ENCODE assay signal across 11 cellular contexts in genomic region chr17:7651959-7652658, GRCh38. TPM values are rescaled to one million over a fixed set of nuclear protein-coding genes. Genes with fewer than 3 reads are reported as not detected.
DNase-seq lines count a peak whose midpoint lies in the region; ATAC-seq and TF ChIP-seq lines count a peak whose summit lies in the region.
"Had no signal": no experiment of that assay in that cellular context is flagged by ENCODE, and none has a peak within 500 bp of the region (broad histone marks: within the 10 kb centered on the region; RNA-seq: fewer than 3 reads in every experiment).

No MANE protein-coding gene starts in this region.

- TF ChIP-seq CTCF in GM23338 (conservative IDR thresholded peaks at IDR 0.05; ENCODE audit: low read depth in 2 of 2) (no peak), PC-3 (conservative IDR thresholded peaks at IDR 0.05; ENCODE audit: low read depth, low read length) (no peak)

- H3F3A ChIP-seq in GM23338 (replicated peaks; ENCODE audit: low read depth) (peaks cover 9% of the 10 kb centered on the region), PC-3 (ENCODE audit: low read length, unreplicated experiment) (no peaks in the 10 kb centered on the region)

- BruUV-seq in PC-3 (replicated peaks; lab: Mats Ljungman, UMichigan), result no TSS peak

- H3K4me3 Mint-ChIP-seq in GM23338 (peak overlapping the region; percentile 79), T-helper 17 cell (peak overlapping the region; percentile 74)
- no peak overlapping the region for H3K4me3 Mint-ChIP-seq in activated CD8-positive, alpha-beta memory T cell treated with anti-CD3 and anti-CD28 coated beads, Interleukin-2, amount 10 ng/mL, durations not matched to agents 7 days and 5 days
- H3K4me3 Mint-ChIP-seq: stimulated activated naive CD8-positive, alpha-beta T cell treated with anti-CD3 and anti-CD28 coated beads, Interleukin-15, Interleukin-2, amounts not matched to agents 100 ng/mL and 50 ng/mL, for 24 hours had no signal

- H4K20me1 ChIP-seq in GM23338 (replicated peaks; ENCODE audit: insufficient read depth) (no peaks in the 10 kb centered on the region), PC-3 (ENCODE audit: low read length) (no peaks in the 10 kb centered on the region)

- peak overlapping the region; percentile 90 for H3K4me3 ChIP-seq in GM23338
- H3K4me3 ChIP-seq in iPS-18a (ENCODE audit: low read length), result peak overlapping the region; percentile 68
- no peak overlapping the region for H3K4me3 ChIP-seq in skeletal muscle tissue (ENCODE audit: low read length in 3 of 3)
- H3K4me3 ChIP-seq in PC-3 (ENCODE audit: low read length), result no peak overlapping the region

- ATAC-seq in GM23338 (peak; percentile 13), T-helper 17 cell (no peak), PC-3 (no peak)
- ATAC-seq in activated CD8-positive, alpha-beta memory T cell treated with anti-CD3 and anti-CD28 coated beads, Interleukin-2, amount 10 ng/mL, durations not matched to agents 7 days and 5 days, result no peak

- H3K9ac ChIP-seq in iPS-18a (ENCODE audit: low read length), result no peak overlapping the region
- H3K9ac ChIP-seq in skeletal muscle tissue (ENCODE audit: low read depth in 1 of 3, low read length in 3 of 3), result peak overlapping the region in 2 of 3 donors; percentile 6 to 64
- H3K9ac ChIP-seq in PC-3 (ENCODE audit: low read length), result no peak overlapping the region

- H3K36me3 Mint-ChIP-seq in GM23338 (ENCODE audit: low read depth) (peaks cover 30% of the 10 kb centered on the region), T-helper 17 cell (ENCODE audit: low read depth) (peaks cover 3% of the 10 kb centered on the region)
- H3K36me3 Mint-ChIP-seq in activated CD8-positive, alpha-beta memory T cell treated with anti-CD3 and anti-CD28 coated beads, Interleukin-2, amount 10 ng/mL, durations not matched to agents 7 days and 5 days, result no peaks in the 10 kb centered on the region
- H3K36me3 Mint-ChIP-seq: activated naive CD8-positive, alpha-beta T cell treated with anti-CD3 and anti-CD28 coated beads for 36 hours had no signal

- H3K36me3 ChIP-seq in GM23338 (ENCODE audit: insufficient read depth) (no peaks in the 10 kb centered on the region), iPS-18a (ENCODE audit: control insufficient read depth, low read depth, low read length) (no peaks in the 10 kb centered on the region), skeletal muscle tissue (ENCODE audit: control insufficient read depth in 3 of 3, insufficient read depth in 3 of 3, low read length in 3 of 3) (no peaks in the 10 kb centered on the region), PC-3 (ENCODE audit: low read depth, low read length) (no peaks in the 10 kb centered on the region)

- intact Hi-C loops in PC-3 (cut with micrococcal nuclease), result no loop called here

- POLR2A ChIA-PET in PC-3 (lab: Charles Lee; ENCODE audit: unreplicated experiment), result no interaction called here

- H3K27me3 Mint-ChIP-seq in GM23338 (ENCODE audit: insufficient read depth, low read depth, poor library complexity), result peaks cover 39% of the 10 kb centered on the region
- H3K27me3 Mint-ChIP-seq in T-helper 17 cell, result peaks cover 31% of the 10 kb centered on the region
- H3K27me3 Mint-ChIP-seq in activated CD8-positive, alpha-beta memory T cell treated with anti-CD3 and anti-CD28 coated beads, Interleukin-2, amount 10 ng/mL, durations not matched to agents 7 days and 5 days, result peaks cover 55% of the 10 kb centered on the region

- H3K27ac Mint-ChIP-seq in GM23338 (no peak overlapping the region), T-helper 17 cell (no peak overlapping the region)
- H3K27ac Mint-ChIP-seq in activated CD8-positive, alpha-beta memory T cell treated with anti-CD3 and anti-CD28 coated beads, Interleukin-2, amount 10 ng/mL, durations not matched to agents 7 days and 5 days, result no peak overlapping the region
- H3K27ac Mint-ChIP-seq: activated naive CD8-positive, alpha-beta T cell treated with anti-CD3 and anti-CD28 coated beads for 36 hours; stimulated activated naive CD8-positive, alpha-beta T cell treated with anti-CD3 and anti-CD28 coated beads, Interleukin-15, Interleukin-2, amounts not matched to agents 100 ng/mL and 50 ng/mL, for 24 hours had no signal

- H3K4me1 ChIP-seq in GM23338 (ENCODE audit: insufficient read depth) (peaks cover 20% of the 10 kb centered on the region), iPS-18a (ENCODE audit: control insufficient read depth, low read depth, low read length) (peaks cover 13% of the 10 kb centered on the region), skeletal muscle tissue (ENCODE audit: control insufficient read depth in 3 of 3, insufficient read depth in 3 of 3, low read length in 3 of 3) (peaks cover 11 to 18% (median 12%) of the 10 kb centered on the region in 3 donors), PC-3 (ENCODE audit: insufficient read depth, low read length) (no peaks in the 10 kb centered on the region; the same call in 1 of the 2 replicates)

- H3K9me3 ChIP-seq in T-helper 17 cell (ENCODE audit: control insufficient read depth, low read length, poor library complexity, severe bottlenecking) (no peaks in the 10 kb centered on the region), iPS-18a (ENCODE audit: control insufficient read depth, low read depth, low read length) (no peaks in the 10 kb centered on the region), skeletal muscle tissue (ENCODE audit: control insufficient read depth in 3 of 3, low read length in 3 of 3) (no peaks in the 10 kb centered on the region), PC-3 (ENCODE audit: low read length) (no peaks in the 10 kb centered on the region)

- no peaks in the 10 kb centered on the region; the same call in 2 of the 3 replicates for H3K9me3 Mint-ChIP-seq in GM23338
- H3K9me3 Mint-ChIP-seq in activated CD8-positive, alpha-beta memory T cell treated with anti-CD3 and anti-CD28 coated beads, Interleukin-2, amount 10 ng/mL, durations not matched to agents 7 days and 5 days (ENCODE audit: low read depth), result no peaks in the 10 kb centered on the region
- H3K9me3 Mint-ChIP-seq: activated naive CD8-positive, alpha-beta T cell treated with anti-CD3 and anti-CD28 coated beads for 36 hours; stimulated activated naive CD8-positive, alpha-beta T cell treated with anti-CD3 and anti-CD28 coated beads, Interleukin-15, Interleukin-2, amounts not matched to agents 100 ng/mL and 50 ng/mL, for 24 hours had no signal

- peak overlapping the region; percentile 99 for H3K4me2 ChIP-seq in GM23338
- H3K4me2 ChIP-seq in PC-3 (ENCODE audit: low read length), result no peak overlapping the region

- H3K9me2 ChIP-seq in GM23338 (ENCODE audit: insufficient read depth) (no peaks in the 10 kb centered on the region; the same call in 1 of the 2 replicates), PC-3 (replicated peaks; ENCODE audit: low read length) (no peaks in the 10 kb centered on the region)

- H3K79me2 ChIP-seq in GM23338 (replicated peaks; ENCODE audit: insufficient read depth), result no peaks in the 10 kb centered on the region
- no peaks in the 10 kb centered on the region for H3K79me2 ChIP-seq in PC-3 (ENCODE audit: low read length)

- H3K4me1 Mint-ChIP-seq in GM23338, result peaks cover 37% of the 10 kb centered on the region
- H3K4me1 Mint-ChIP-seq in T-helper 17 cell, result peaks cover 19% of the 10 kb centered on the region
- H3K4me1 Mint-ChIP-seq in activated CD8-positive, alpha-beta memory T cell treated with anti-CD3 and anti-CD28 coated beads, Interleukin-2, amount 10 ng/mL, durations not matched to agents 7 days and 5 days, result peaks cover 16% of the 10 kb centered on the region

- H3K27ac ChIP-seq in GM23338 (ENCODE audit: low read depth), result no peak overlapping the region
- H3K27ac ChIP-seq in iPS-18a (ENCODE audit: low read length), result no peak overlapping the region
- H3K27ac ChIP-seq in skeletal muscle tissue (ENCODE audit: low read depth, low read length), result peak overlapping the region; percentile 30
- H3K27ac ChIP-seq in PC-3 (ENCODE audit: low read length), result no peak overlapping the region

- CTCF ChIA-PET in PC-3 (lab: Charles Lee), result no interaction called here
- CTCF ChIA-PET in activated CD8-positive, alpha-beta memory T cell treated with anti-CD3 and anti-CD28 coated beads, Interleukin-2, amount 10 ng/mL, durations not matched to agents 7 days and 5 days (lab: Charles Lee), result interaction anchor here (1.6 to 2.5 kb wide), 2 partner anchors 21 to 35 kb away, joined by 8 to 13 read pairs; partner anchors contain the start of gene TP53

- DNase-seq in GM23338 (ENCODE audit: low spot score) (peak; percentile 57), T-helper 17 cell (no peak), NCI-H2171 (lab: John Stamatoyannopoulos, UW) (no peak), germinal center (ENCODE audit: low spot score) (no peak), PC-3 (no peak)
- no peak for DNase-seq in activated CD8-positive, alpha-beta memory T cell treated with anti-CD3 and anti-CD28 coated beads, Interleukin-2, amount 10 ng/mL, durations not matched to agents 7 days and 5 days
- DNase-seq: activated naive CD8-positive, alpha-beta T cell treated with anti-CD3 and anti-CD28 coated beads for 36 hours had no signal

- H2AFZ ChIP-seq in GM23338 (peak overlapping the region; percentile 86; the same call in 1 of the 2 replicates), PC-3 (ENCODE audit: low read length) (no peak overlapping the region)

- H3K27me3 ChIP-seq in GM23338 (ENCODE audit: insufficient read depth) (peaks cover 31% of the 10 kb centered on the region), iPS-18a (ENCODE audit: control insufficient read depth, insufficient read depth, low read length) (peaks cover 26% of the 10 kb centered on the region), skeletal muscle tissue (ENCODE audit: control insufficient read depth in 3 of 3, insufficient read depth in 3 of 3, low read length in 3 of 3) (peaks cover 25 to 54% (median 40%) of the 10 kb centered on the region in 3 donors), PC-3 (ENCODE audit: low read length) (peaks cover 13% of the 10 kb centered on the region)

RNA-seq across cellular contexts. Expression of gene ATP1B2, which starts 1.4 kb away (rescaled TPM):
- 11.2 and 14.9 TPM in 2 replicates for total RNA-seq in GM23338 (2014; rRNA removed; shearing (Covaris generic))
- polyA plus RNA-seq in GM23338 (2016; fragmentation: Nextera tagmentation; extraction: Ambion mirVana), result 33.1 and 35.3 TPM in 2 replicates
- under 1 TPM in 1 of 2 donors, not detected in 1; 0.15 TPM for total RNA-seq in T-helper 17 cell
- 1.6 TPM for total RNA-seq in skeletal muscle tissue
- total RNA-seq in PC-3 (2014; rRNA removed), result not detected in 2 replicates
- total RNA-seq in activated CD8-positive, alpha-beta memory T cell treated with anti-CD3 and anti-CD28 coated beads, Interleukin-2, amount 10 ng/mL, durations not matched to agents 7 days and 5 days, result under 1 TPM in 1 of 2 experiments, not detected in 1; 0.47 TPM
- total RNA-seq: fibroblast of villous mesenchyme had no signal

RNA-seq across cellular contexts. Expression of gene SHBG, which starts 22.2 kb away (rescaled TPM):
- 0.38 and 0.66 TPM in 2 replicates for total RNA-seq in GM23338 (2014; rRNA removed; shearing (Covaris generic))
- polyA plus RNA-seq in GM23338 (2016; fragmentation: Nextera tagmentation; extraction: Ambion mirVana), result 0.48 and 0.90 TPM in 2 replicates
- total RNA-seq in T-helper 17 cell (under 1 TPM in 1 of 2 donors, not detected in 1; 0.40 TPM), skeletal muscle tissue (not detected), PC-3 (2014; rRNA removed) (not detected in 2 replicates)
- not detected for total RNA-seq in activated CD8-positive, alpha-beta memory T cell treated with anti-CD3 and anti-CD28 coated beads, Interleukin-2, amount 10 ng/mL, durations not matched to agents 7 days and 5 days
- total RNA-seq: activated naive CD8-positive, alpha-beta T cell treated with anti-CD3 and anti-CD28 coated beads for 36 hours had no signal

RNA-seq across cellular contexts. Expression of gene SAT2, which starts 24.5 kb away (rescaled TPM):
- 52.7 and 56.7 TPM in 2 replicates for total RNA-seq in GM23338 (2014; rRNA removed; shearing (Covaris generic))
- polyA plus RNA-seq in GM23338 (2016; fragmentation: Nextera tagmentation; extraction: Ambion mirVana), result 69.4 and 74.4 TPM in 2 replicates
- total RNA-seq in T-helper 17 cell (10 to 100 TPM; 39.1 to 42.9 TPM), skeletal muscle tissue (41.2 TPM), PC-3 (2014; rRNA removed) (27.6 and 33.1 TPM in 2 replicates)
- 10 to 100 TPM; 21.5 to 28.0 TPM for total RNA-seq in activated CD8-positive, alpha-beta memory T cell treated with anti-CD3 and anti-CD28 coated beads, Interleukin-2, amount 10 ng/mL, durations not matched to agents 7 days and 5 days

RNA-seq across cellular contexts. Expression of gene TP53, which starts 35.2 kb away (rescaled TPM):
- 154 and 178 TPM in 2 replicates for total RNA-seq in GM23338 (2014; rRNA removed; shearing (Covaris generic))
- polyA plus RNA-seq in GM23338 (2016; fragmentation: Nextera tagmentation; extraction: Ambion mirVana), result 119 and 138 TPM in 2 replicates
- total RNA-seq in T-helper 17 cell (10 to 100 TPM; 61.2 to 66.2 TPM), skeletal muscle tissue (13.6 TPM), PC-3 (2014; rRNA removed) (2.0 and 3.4 TPM in 2 replicates)
- 100 to 1,000 TPM; 137 to 171 TPM for total RNA-seq in activated CD8-positive, alpha-beta memory T cell treated with anti-CD3 and anti-CD28 coated beads, Interleukin-2, amount 10 ng/mL, durations not matched to agents 7 days and 5 days

RNA-seq across cellular contexts. Expression of gene WRAP53, which starts 36.2 kb away (rescaled TPM):
- 27.1 and 28.1 TPM in 2 replicates for total RNA-seq in GM23338 (2014; rRNA removed; shearing (Covaris generic))
- 33.3 and 33.5 TPM in 2 replicates for polyA plus RNA-seq in GM23338 (2016; fragmentation: Nextera tagmentation; extraction: Ambion mirVana)
- total RNA-seq in T-helper 17 cell (1 to 10 TPM; 6.6 TPM), skeletal muscle tissue (7.3 TPM), PC-3 (2014; rRNA removed) (18.0 and 22.6 TPM in 2 replicates)
- total RNA-seq in activated CD8-positive, alpha-beta memory T cell treated with anti-CD3 and anti-CD28 coated beads, Interleukin-2, amount 10 ng/mL, durations not matched to agents 7 days and 5 days, result 10 to 100 TPM; 28.0 to 29.0 TPM

Comparison
In these comparisons a context has a peak if more than half of its experiments do, and no peak if none do; other contexts are left out.
1. H3K4me3 ChIP-seq: peak in GM23338 (single experiment) and iPS-18a (single experiment); none in skeletal muscle tissue (0 of 3) and PC-3 (single experiment).
2. H3K9ac ChIP-seq: peak in skeletal muscle tissue (2 of 3); none in iPS-18a (single experiment) and PC-3 (single experiment).